ENCODE assay signal across 8 cellular contexts in genomic region chr11:47355283-47356128, GRCh38. TPM values are rescaled to one million over a fixed set of nuclear protein-coding genes. Genes with fewer than 3 reads are reported as not detected.
A peak's percentile ranks its signal among the peaks of the same experiment; 100 is the strongest.
DNase-seq lines count a peak whose midpoint lies in the region; ATAC-seq and TF ChIP-seq lines count a peak whose summit lies in the region.

No MANE protein-coding gene starts in this region.

- no peak overlapping the region for H4K91ac ChIP-seq in H9 (ENCODE audit: insufficient read length, low read depth, low read length)

- no peaks in the 10 kb centered on the region for H3K9me3 Mint-ChIP-seq in H9

- H3K4ac ChIP-seq in H9 (ENCODE audit: low read depth, low read length): no peak overlapping the region

- no peak overlapping the region for H2AFZ ChIP-seq in H9 (ENCODE audit: low read length)

- no peaks in the 10 kb centered on the region for H3K9me3 ChIP-seq in H9 (ENCODE audit: control insufficient read depth, low read depth, low read length)

- H3K79me1 ChIP-seq in H9 (ENCODE audit: insufficient read depth, low read depth, low read length, poor library complexity, severe bottlenecking): no peaks in the 10 kb centered on the region

- no peak overlapping the region for H3K56ac ChIP-seq in H9 (ENCODE audit: insufficient read length, low read depth, low read length)

- no peaks in the 10 kb centered on the region for H3K36me3 Mint-ChIP-seq in H9 (ENCODE audit: insufficient read depth in 1 of 3, low read depth in 3 of 3)

- peak; percentile 57 for ATAC-seq in left ventricle myocardium superior
- no peak for ATAC-seq in GM19351 (IDR thresholded peaks at IDR 0.05; ENCODE audit: unreplicated experiment)
- ATAC-seq in GM21737 (IDR thresholded peaks at IDR 0.05; ENCODE audit: unreplicated experiment): no peak

- intact Hi-C loops in left ventricle myocardium superior (cut with micrococcal nuclease) (no loop called here), posterior cingulate gyrus (cut with DNase I) (loop anchor here (1.0 to 10.0 kb wide), 3 partner anchors 81 to 178 kb away; partner anchors contain the start of gene MADD)

- H3K9ac ChIP-seq in H9 (ENCODE audit: extremely low read depth, insufficient read length, low read length): no peak overlapping the region

- peak overlapping the region; percentile 66 to 77 for H3K4me3 Mint-ChIP-seq in H9

- no peaks in the 10 kb centered on the region for H3K27me3 ChIP-seq in H9 (ENCODE audit: insufficient read depth, low read length)

- H3K14ac ChIP-seq in H9 (ENCODE audit: insufficient read depth, low read length): peak overlapping the region; percentile 11; the same call in 1 of the 2 replicates

- H3K27ac ChIP-seq in H9 (ENCODE audit: insufficient read length, low read depth, low read length) (no peak overlapping the region), angular gyrus (ENCODE audit: low read depth, low read length) (peak overlapping the region; percentile 49)

- H2BK20ac ChIP-seq in H9 (ENCODE audit: low read depth, low read length, poor library complexity, severe bottlenecking): no peak overlapping the region

- no peak overlapping the region for H3K18ac ChIP-seq in H9 (ENCODE audit: insufficient read length, low read depth, low read length)

- H2BK12ac ChIP-seq in H9 (ENCODE audit: insufficient read length, low read depth, low read length): no peak overlapping the region

- H3K4me1 Mint-ChIP-seq in H9: peaks cover 11 to 14% of the 10 kb centered on the region in 2 experiments

- H4K5ac ChIP-seq in H9 (ENCODE audit: insufficient read length, low read depth, low read length): no peak overlapping the region

- no peak overlapping the region for H3K23ac ChIP-seq in H9 (ENCODE audit: insufficient read length, low read depth, low read length)

- H3K27ac Mint-ChIP-seq in H9: peak overlapping the region in 1 of 3 experiments; percentile 57; a peak in 1 of 7 replicates

- no peak overlapping the region for H2BK5ac ChIP-seq in H9 (ENCODE audit: insufficient read length, low read length)

- WGBS in H9 (ENCODE audit: extremely low coverage, insufficient read length, low lambda C conversion rate): 100% methylated on average over 2 of the region's 47 CpGs

- no peak overlapping the region for H3T11ph ChIP-seq in H9 (ENCODE audit: low read length)

- H3K23me2 ChIP-seq in H9 (ENCODE audit: insufficient read length, low read depth, low read length, poor library complexity, severe bottlenecking): no peaks in the 10 kb centered on the region

- no peak overlapping the region for H2AK5ac ChIP-seq in H9 (ENCODE audit: insufficient read length, low read length)

- peak; percentile 100 for TF ChIP-seq CTCF in H9 (conservative IDR thresholded peaks at IDR 0.05)

- H3K27me3 Mint-ChIP-seq in H9 (ENCODE audit: low read depth): no peaks in the 10 kb centered on the region

- H4K20me1 ChIP-seq in H9 (ENCODE audit: control insufficient read depth, insufficient read depth, insufficient read length): peaks cover 2% of the 10 kb centered on the region

- H3K79me2 ChIP-seq in H9 (ENCODE audit: insufficient read depth, low read length): no peaks in the 10 kb centered on the region

- DNase-seq in AG20443 (ENCODE audit: low spot score): peak; percentile 93
- DNase-seq in H9: peak; percentile 98
- peak; percentile 60 for DNase-seq in NCI-H510A (lab: John Stamatoyannopoulos, UW)
- peak; percentile 98 for DNase-seq in left ventricle myocardium superior
- DNase-seq in posterior cingulate gyrus: peak; percentile 82 to 99 (median 93)

- H3K4me1 ChIP-seq in H9 (ENCODE audit: insufficient read depth, low read length): no peaks in the 10 kb centered on the region

- peak overlapping the region; percentile 21 for H3K4me2 ChIP-seq in H9 (ENCODE audit: insufficient read depth, insufficient read length, low read length)

- peak overlapping the region; percentile 78 for H4K8ac ChIP-seq in H9 (replicated peaks; ENCODE audit: insufficient read length, low read depth, low read length)

- H2BK15ac ChIP-seq in H9 (ENCODE audit: low read depth, low read length): no peak overlapping the region

- no peak overlapping the region for H2BK120ac ChIP-seq in H9 (ENCODE audit: low read depth, low read length, poor library complexity, severe bottlenecking)

RNA-seq across cellular contexts. Expression of gene MYBPC3, which starts 3.0 kb away (rescaled TPM):
- total RNA-seq in H9 (2021) (not detected in 2 replicates), left ventricle myocardium superior (2,596 TPM)

RNA-seq across cellular contexts. Expression of gene SPI1, which starts 22.8 kb away (rescaled TPM):
- total RNA-seq in H9 (2021) (not detected in 2 replicates), left ventricle myocardium superior (11.2 TPM)

RNA-seq across cellular contexts. Expression of gene SLC39A13, which starts 52.9 kb away (rescaled TPM):
- 25.8 and 29.2 TPM in 2 replicates for total RNA-seq in H9 (2021)
- 39.5 TPM for total RNA-seq in left ventricle myocardium superior

Comparison
In these comparisons a context has a peak if more than half of its experiments do, and no peak if none do; other contexts are left out.
1. RNA of gene MYBPC3, which starts 3.0 kb away (total RNA-seq): 2,596 TPM in left ventricle myocardium superior (single experiment); not detected in H9; every median in the first group is over 1,000 times any median in the second.
2. RNA of gene SPI1, which starts 22.8 kb away (total RNA-seq): 11.2 TPM in left ventricle myocardium superior (single experiment); not detected in H9; every median in the first group is over 10 times any median in the second.
3. Peak in every context shown above with its lines, with median percentiles within 50 percentile points of each other: DNase-seq.